In the genomic region with DNA sequence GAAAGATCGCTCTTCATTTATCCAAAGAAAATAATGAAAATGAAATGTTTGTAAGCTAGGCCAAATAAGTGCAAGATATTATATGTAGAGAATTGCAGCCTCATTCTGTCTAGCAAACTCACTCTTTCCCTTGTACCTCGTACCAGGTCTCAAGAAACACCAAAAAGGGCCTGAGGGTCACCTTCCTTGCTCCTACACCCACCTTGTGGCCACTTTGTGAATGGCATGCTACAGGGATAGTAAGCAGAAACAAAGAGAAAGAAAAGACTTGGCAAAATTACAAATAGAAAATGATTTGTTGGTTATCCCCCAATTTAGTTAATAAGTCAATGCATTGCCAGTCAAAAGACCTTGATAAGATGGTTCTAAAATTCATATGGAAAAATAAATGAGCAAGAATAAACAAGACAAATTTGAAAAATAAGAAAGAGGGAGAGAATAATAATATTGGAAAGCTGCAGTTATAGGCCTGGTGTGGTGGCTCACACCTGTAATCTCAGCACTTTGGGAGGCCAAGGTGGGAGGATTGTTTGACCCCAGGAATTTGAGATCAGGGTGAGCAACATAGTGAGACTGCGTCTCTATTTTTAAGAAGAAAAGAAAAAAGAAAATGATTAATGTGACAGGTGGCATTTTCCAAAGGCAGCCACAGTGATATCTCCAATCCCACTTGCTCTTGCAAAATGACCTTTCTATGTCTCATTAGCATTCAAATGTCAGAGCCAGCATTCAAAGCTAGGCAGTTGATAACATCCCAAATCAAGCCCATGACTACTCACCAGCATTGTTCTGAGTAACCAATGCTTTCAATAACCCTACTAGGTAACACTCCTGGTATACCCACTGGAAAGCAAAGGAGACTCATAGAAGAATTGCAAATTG, we compare ENCODE assay signal across 8 cellular contexts. TPM values are rescaled to one million over a fixed set of nuclear protein-coding genes. Genes with fewer than 3 reads are reported as not detected.
DNase-seq lines count a peak whose midpoint lies in the region; TF ChIP-seq lines count a peak whose summit lies in the region.

No MANE protein-coding gene starts in this region.

- CTCF ChIA-PET in HEK293T (lab: Yijun Ruan, JAX) = interaction anchor here (0.6 to 1.0 kb wide), 2 partner anchors 118 to 447 kb away, joined by 3 read pairs; no protein-coding TSS in a partner anchor

- H3K27me3 Mint-ChIP-seq in immature natural killer cell (ENCODE audit: low read depth in 3 of 3) = peaks cover 0 to 3% (median 3%) of the 10 kb centered on the region in 3 donors

- peaks cover 28 to 30% of the 10 kb centered on the region in 2 donors for H3K4me1 Mint-ChIP-seq in immature natural killer cell

- H3K36me3 Mint-ChIP-seq in immature natural killer cell = peaks cover 0 to 3% (median 0%) of the 10 kb centered on the region in 3 donors

- H3K9me3 Mint-ChIP-seq in immature natural killer cell = no peaks in the 10 kb centered on the region

- peak overlapping the region in 1 of 5 donors; percentile 39 for H3K4me3 Mint-ChIP-seq in immature natural killer cell

- H3K27ac Mint-ChIP-seq in immature natural killer cell = peak overlapping the region in 2 of 6 donors; percentile 23 to 61

- POLR2A ChIA-PET in HEK293T (lab: Yijun Ruan, JAX) = no interaction called here

- DNase-seq in DMS53 (lab: John Stamatoyannopoulos, UW) (peak; percentile 91), HEK293T (ENCODE audit: extremely low spot score) (peak; percentile 66), NCI-H187 (lab: John Stamatoyannopoulos, UW) (peak; percentile 22 to 63), T1000 (lab: John Stamatoyannopoulos, UW) (peak; percentile 30), astrocyte of the hippocampus (ENCODE audit: low read depth, low spot score) (peak; percentile 85), immature natural killer cell (peak; percentile 53 to 60 (median 55)), cortex of kidney (lab: John Stamatoyannopoulos, UW) (no peak)
- peak; percentile 70 for DNase-seq in stimulated activated CD4-positive, alpha-beta T cell treated with anti-CD3 and anti-CD28 coated beads, Interleukin-1b, Interleukin-23, amount 100 ng/mL, for 48 hours

TF ChIP-seq in HEK293T, 16 proteins besides CTCF, POLR2A, EP300 and RAD21:
- TF ChIP-seq SP1 (IDR thresholded peaks at IDR 0.05) = no peak
- TF ChIP-seq L3MBTL2 (conservative IDR thresholded peaks at IDR 0.05) = no peak
- no peak for TF ChIP-seq SUZ12 (IDR thresholded peaks at IDR 0.05)
- TF ChIP-seq HDGF (IDR thresholded peaks at IDR 0.05; ENCODE audit: borderline replicate concordance) = no peak
- no peak for TF ChIP-seq CTBP1 (IDR thresholded peaks at IDR 0.05; ENCODE audit: borderline replicate concordance)
- TF ChIP-seq FOXM1 (IDR thresholded peaks at IDR 0.05; ENCODE audit: borderline replicate concordance) = no peak
- TF ChIP-seq ZNF384 (IDR thresholded peaks at IDR 0.05) = no peak
- no peak for TF ChIP-seq FOXK2 (IDR thresholded peaks at IDR 0.05)
- no peak for TF ChIP-seq NFRKB (IDR thresholded peaks at IDR 0.05)
- TF ChIP-seq ELF4 (IDR thresholded peaks at IDR 0.05) = no peak
- no peak for TF ChIP-seq LEF1 (IDR thresholded peaks at IDR 0.05; ENCODE audit: borderline replicate concordance)
- TF ChIP-seq PKNOX1 (IDR thresholded peaks at IDR 0.05) = no peak
- no peak for TF ChIP-seq BHLHE40 (IDR thresholded peaks at IDR 0.05; ENCODE audit: borderline replicate concordance)

RNA-seq across cellular contexts. Expression of gene BMP10, which starts 38.8 kb away (rescaled TPM):
- polyA plus RNA-seq in immature natural killer cell = not detected

RNA-seq across cellular contexts. Expression of gene GKN2, which starts 42.7 kb away (rescaled TPM):
- not detected for polyA plus RNA-seq in immature natural killer cell
